Comparison of ENCODE assay signal across 21 cellular contexts in genomic region chr1:157352817-157353408, GRCh38.
"Had no signal": no experiment of that assay in that cellular context is flagged by ENCODE, and none has a peak within 500 bp of the region (broad histone marks: within the 10 kb centered on the region; RNA-seq: fewer than 3 reads in every experiment).

No MANE protein-coding gene starts in this region.

- H3K27ac ChIP-seq: PC-9, Peyer's patch, SJSA1, SK-N-MC had no signal

- DNase-seq: Kasumi-1, KG1, NCI-H1092, NCI-H1105 treated with DMSO at 0.1 percent for 48 hours, NCI-H1417 treated with DMSO at 0.1 percent for 48 hours, NCI-H146, NCI-H1694 treated with DMSO at 0.1 percent for 48 hours, NCI-H1930, NCI-H2081, NCI-H2107, NCI-H2227 treated with DMSO at 0.1 percent for 48 hours, NCI-H524, NCI-H526 treated with DMSO at 0.1 percent for 48 hours, NCI-H748 treated with DMSO at 0.1 percent for 48 hours, OCI-M1, PC-9, Peyer's patch, Right ventricle myocardium superior, SIG-M5 had no signal

- H3K9me3 ChIP-seq: Peyer's patch, SJSA1 had no signal

- H2AFZ ChIP-seq: PC-9 had no signal

- H3K36me3 ChIP-seq: Peyer's patch, SJSA1 had no signal

- H3K4me3 ChIP-seq: PC-9, Peyer's patch, SJSA1, SK-N-MC had no signal

- H3K27me3 ChIP-seq: Peyer's patch had no signal

- H3K4me2 ChIP-seq: PC-9 had no signal

- H3K4me1 ChIP-seq: Peyer's patch, SJSA1 had no signal
